Comparison of ENCODE assay signal across 1 cellular context in genomic region chr2:70523996-70524965, GRCh38.
TF ChIP-seq lines count a peak whose summit lies in the region.

No MANE protein-coding gene starts in this region.

TF ChIP-seq in SK-N-SH, 30 proteins besides CTCF, POLR2A, EP300 and RAD21 (continued from another document):
- TF ChIP-seq ZBTB33 (IDR thresholded peaks at IDR 0.05; ENCODE audit: borderline replicate concordance, low read depth) (no peak), PBX3 (IDR thresholded peaks at IDR 0.05) (no peak), USF1 (IDR thresholded peaks at IDR 0.05; ENCODE audit: borderline replicate concordance, low read depth) (no peak), TCF12 (IDR thresholded peaks at IDR 0.05) (no peak), CHD2 (IDR thresholded peaks at IDR 0.05; ENCODE audit: low read length, partially characterized antibody) (no peak), SMC3 (IDR thresholded peaks at IDR 0.05; ENCODE audit: low read depth, low read length) (no peak), NFIC (IDR thresholded peaks at IDR 0.05; ENCODE audit: borderline replicate concordance) (peak; percentile 35; the same call in 1 of the 2 replicates), FOXM1 (IDR thresholded peaks at IDR 0.05; ENCODE audit: low read depth) (no peak)
